8 cellular contexts compared by ENCODE assay signal in genomic region chr18:58991127-58991798, GRCh38.
DNase-seq lines count a peak whose midpoint lies in the region; ATAC-seq and TF ChIP-seq lines count a peak whose summit lies in the region.

No MANE protein-coding gene starts in this region.

- H3K36me3 ChIP-seq in right atrium auricular region (no peaks in the 10 kb centered on the region), OCI-LY7 (ENCODE audit: insufficient read depth, low read length) (0 out of 2 replicates have a peak, but pooled peaks cover 4% of the 10 kb centered on the region)

- peaks cover 9% of the 10 kb centered on the region for H3K4me1 Mint-ChIP-seq in activated CD4-positive, alpha-beta memory T cell treated with anti-CD3 and anti-CD28 coated beads for 36 hours (ENCODE audit: low read depth)

- no peaks in the 10 kb centered on the region for H3K79me2 ChIP-seq in OCI-LY7 (ENCODE audit: insufficient read depth, low read depth, low read length)

- H3K4me3 Mint-ChIP-seq in activated CD4-positive, alpha-beta memory T cell treated with anti-CD3 and anti-CD28 coated beads for 36 hours: no peak overlapping the region

- peaks cover 2% of the 10 kb centered on the region for H3K36me3 Mint-ChIP-seq in activated CD4-positive, alpha-beta memory T cell treated with anti-CD3 and anti-CD28 coated beads for 36 hours

- H3K4me3 ChIP-seq in right atrium auricular region: no peak overlapping the region
- no peak overlapping the region for H3K4me3 ChIP-seq in OCI-LY7 (ENCODE audit: low read depth, low read length, poor library complexity, severe bottlenecking)

- intact Hi-C loops in OCI-LY7 (cut with micrococcal nuclease; ENCODE audit: unreplicated experiment): no loop called here
- intact Hi-C loops in activated CD4-positive, alpha-beta memory T cell treated with anti-CD3 and anti-CD28 coated beads for 36 hours (cut with micrococcal nuclease): no loop called here

- TF ChIP-seq CTCF in right atrium auricular region (IDR thresholded peaks at IDR 0.05) (no peak), OCI-LY7 (conservative IDR thresholded peaks at IDR 0.05; ENCODE audit: low read length) (no peak)

- no peak for TF ChIP-seq RAD21 in Ishikawa (IDR thresholded peaks at IDR 0.05; ENCODE audit: low read depth)

- peaks cover 18% of the 10 kb centered on the region for H3K27me3 Mint-ChIP-seq in activated CD4-positive, alpha-beta memory T cell treated with anti-CD3 and anti-CD28 coated beads for 36 hours

- H3K27ac ChIP-seq in right atrium auricular region: peak overlapping the region; percentile 78 to 90
- H3K27ac ChIP-seq in OCI-LY7 (ENCODE audit: low read depth, low read length, poor library complexity, severe bottlenecking): no peak overlapping the region

- no peak overlapping the region for H2AFZ ChIP-seq in OCI-LY7 (ENCODE audit: low read length)

- no peaks in the 10 kb centered on the region for H3K9me2 ChIP-seq in OCI-LY7 (ENCODE audit: insufficient read depth, low read length)

- no TSS peak for BruUV-seq in OCI-LY7 (replicated peaks; lab: Mats Ljungman, UMichigan)

- H4K20me1 ChIP-seq in OCI-LY7 (ENCODE audit: insufficient read depth, low read length): no peaks in the 10 kb centered on the region

- H3K9me3 ChIP-seq in right atrium auricular region (no peaks in the 10 kb centered on the region), OCI-LY7 (ENCODE audit: low read length) (no peaks in the 10 kb centered on the region)

- no peak overlapping the region for H3K4me2 ChIP-seq in OCI-LY7 (ENCODE audit: low read length)

- no peak overlapping the region for H3K27ac Mint-ChIP-seq in activated CD4-positive, alpha-beta memory T cell treated with anti-CD3 and anti-CD28 coated beads for 36 hours

- H3K27me3 ChIP-seq in right atrium auricular region: no peaks in the 10 kb centered on the region

- ATAC-seq in GM21529 (IDR thresholded peaks at IDR 0.05; ENCODE audit: unreplicated experiment): peak; percentile 89

- POLR2A ChIA-PET in OCI-LY7 (lab: Charles Lee): no interaction called here
- POLR2A ChIA-PET in activated CD4-positive, alpha-beta memory T cell treated with anti-CD3 and anti-CD28 coated beads for 36 hours (lab: Charles Lee): no interaction called here

- CTCF ChIA-PET in OCI-LY7 (lab: Charles Lee; ENCODE audit: unreplicated experiment): no interaction called here
- CTCF ChIA-PET in activated CD4-positive, alpha-beta memory T cell treated with anti-CD3 and anti-CD28 coated beads for 36 hours (lab: Charles Lee): no interaction called here

- H3K9me3 Mint-ChIP-seq in activated CD4-positive, alpha-beta memory T cell treated with anti-CD3 and anti-CD28 coated beads for 36 hours: peaks cover 8% of the 10 kb centered on the region

- H3K4me1 ChIP-seq in right atrium auricular region: peaks cover 0 to 53% of the 10 kb centered on the region in 2 donors
- no peaks in the 10 kb centered on the region for H3K4me1 ChIP-seq in OCI-LY7 (ENCODE audit: insufficient read depth, low read length, poor library complexity, severe bottlenecking)

- TF ChIP-seq EP300 in Ishikawa (IDR thresholded peaks at IDR 0.05; ENCODE audit: borderline replicate concordance): peak; percentile 57; the same call in 1 of the 2 replicates

- peak; percentile 33 for DNase-seq in ELR (ENCODE audit: low read depth)
- DNase-seq in right atrium auricular region (ENCODE audit: low spot score): no peak
- DNase-seq in OCI-LY7 (ENCODE audit: low spot score): no peak
- no peak for DNase-seq in cortex of kidney (lab: John Stamatoyannopoulos, UW)
- no peak for DNase-seq in MV-4-11 (lab: John Stamatoyannopoulos, UW)
- no peak for DNase-seq in activated CD4-positive, alpha-beta memory T cell treated with anti-CD3 and anti-CD28 coated beads for 36 hours

TF ChIP-seq in Ishikawa, 13 proteins besides CTCF, POLR2A, EP300 and RAD21:
- TF ChIP-seq EGR1 (IDR thresholded peaks at IDR 0.05): no peak
- peak; percentile 23; the same call in 1 of the 2 replicates for TF ChIP-seq TEAD4 (IDR thresholded peaks at IDR 0.05)
- peak; percentile 54; the same call in 1 of the 2 replicates for TF ChIP-seq NFIC (IDR thresholded peaks at IDR 0.05)
- TF ChIP-seq YY1 (IDR thresholded peaks at IDR 0.05; ENCODE audit: low read depth): no peak
- TF ChIP-seq TCF12 (IDR thresholded peaks at IDR 0.05; ENCODE audit: low read depth): 0 out of 2 replicates have a peak, but pooled peaks have one; percentile 32
- no peak for TF ChIP-seq USF1 (IDR thresholded peaks at IDR 0.05)
- no peak for TF ChIP-seq MAX (IDR thresholded peaks at IDR 0.05)
- no peak for TF ChIP-seq FOXM1 (IDR thresholded peaks at IDR 0.05; ENCODE audit: borderline replicate concordance, low read depth)
TF ChIP-seq in Ishikawa: peak in this region for 3.
